Comparison of ENCODE assay signal across 8 cellular contexts in the genomic region with DNA sequence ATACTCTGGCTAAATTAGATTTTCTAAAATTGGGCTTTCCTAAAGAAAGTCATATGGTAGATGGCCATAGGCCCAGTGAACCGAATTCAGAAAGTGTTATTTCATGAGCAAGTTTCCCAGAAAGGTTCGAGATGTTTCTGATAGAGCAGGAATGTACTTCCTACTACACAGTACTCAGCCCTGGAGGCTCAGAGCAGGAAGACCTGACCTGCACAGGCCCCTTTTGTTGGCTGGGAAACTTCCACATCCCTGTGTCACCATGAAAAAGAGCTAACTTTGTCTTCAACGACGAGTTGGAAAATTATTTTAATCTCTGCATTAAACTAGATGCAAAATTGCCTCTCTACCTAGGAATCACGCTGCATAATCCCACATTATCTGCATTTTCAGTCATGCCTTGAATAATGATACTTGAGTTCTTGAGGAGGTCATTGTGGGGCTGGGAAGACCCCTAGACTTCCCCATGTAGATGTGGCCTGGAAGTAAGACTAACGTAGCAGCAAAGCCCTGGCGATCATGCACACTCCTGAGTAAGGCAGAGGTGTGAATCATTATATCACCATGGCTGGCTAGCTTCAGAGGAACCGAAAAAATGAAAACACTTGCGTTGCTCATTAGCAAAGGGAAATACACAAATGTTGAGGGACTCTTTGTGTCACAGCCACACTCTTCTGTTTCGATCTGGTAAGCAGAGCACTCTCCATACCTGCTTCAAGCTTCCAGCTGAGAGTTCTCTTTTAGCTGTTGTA. TPM values are rescaled to one million over a fixed set of nuclear protein-coding genes. Genes with fewer than 3 reads are reported as not detected.
DNase-seq lines count a peak whose midpoint lies in the region; ATAC-seq and TF ChIP-seq lines count a peak whose summit lies in the region.

No MANE protein-coding gene starts in this region.

- H3K4me3 Mint-ChIP-seq in activated CD8-positive, alpha-beta memory T cell treated with anti-CD3 and anti-CD28 coated beads, Interleukin-2, amount 10 ng/mL, durations not matched to agents 7 days and 5 days: peak overlapping the region; percentile 45
- H3K4me3 Mint-ChIP-seq in stimulated activated memory B cell treated with anti-CD40 and anti-IgM and Interleukin-4, amounts not matched to agents 10 μg/mL and 1 μg/mL and 100 μg/mL, for 72 hours: peak overlapping the region; percentile 58

- H3K27me3 Mint-ChIP-seq in activated CD8-positive, alpha-beta memory T cell treated with anti-CD3 and anti-CD28 coated beads, Interleukin-2, amount 10 ng/mL, durations not matched to agents 7 days and 5 days: no peaks in the 10 kb centered on the region
- no peaks in the 10 kb centered on the region for H3K27me3 Mint-ChIP-seq in stimulated activated memory B cell treated with anti-CD40 and anti-IgM and Interleukin-4, amounts not matched to agents 10 μg/mL and 1 μg/mL and 100 μg/mL, for 72 hours

- no peak overlapping the region for H2BK12ac ChIP-seq in neuronal stem cell (ENCODE audit: low read length)

- ATAC-seq in heart left ventricle (peak in 3 of 4 donors; percentile 32 to 62 (median 60)), Right ventricle myocardium superior (ENCODE audit: poor library complexity) (no peak), HG02938 (IDR thresholded peaks at IDR 0.05; ENCODE audit: unreplicated experiment) (peak; percentile 91)
- ATAC-seq in activated CD8-positive, alpha-beta memory T cell treated with anti-CD3 and anti-CD28 coated beads, Interleukin-2, amount 10 ng/mL, durations not matched to agents 7 days and 5 days: peak; percentile 74
- ATAC-seq in stimulated activated memory B cell treated with anti-CD40 and anti-IgM and Interleukin-4, amounts not matched to agents 10 μg/mL and 1 μg/mL and 100 μg/mL, for 72 hours: peak; percentile 91

- peak overlapping the region; percentile 94 for H3K27ac Mint-ChIP-seq in activated CD8-positive, alpha-beta memory T cell treated with anti-CD3 and anti-CD28 coated beads, Interleukin-2, amount 10 ng/mL, durations not matched to agents 7 days and 5 days
- H3K27ac Mint-ChIP-seq in stimulated activated memory B cell treated with anti-CD40 and anti-IgM and Interleukin-4, amounts not matched to agents 10 μg/mL and 1 μg/mL and 100 μg/mL, for 72 hours: peak overlapping the region; percentile 93

- no peak overlapping the region for H2BK15ac ChIP-seq in neuronal stem cell (ENCODE audit: low read length)

- no peak overlapping the region for H2AFZ ChIP-seq in neuronal stem cell (ENCODE audit: low read length)

- H3K4me1 ChIP-seq in heart left ventricle: peaks cover 0 to 45% (median 0%) of the 10 kb centered on the region in 12 donors
- peaks cover 0 to 2% of the 10 kb centered on the region in 2 donors for H3K4me1 ChIP-seq in neuronal stem cell (ENCODE audit: control insufficient read depth in 2 of 2, insufficient read depth in 1 of 2, low read depth in 1 of 2, low read length in 2 of 2)

- WGBS in heart left ventricle, 4 donors: 68 to 80% (median 75%) methylated on average over 10 of the region's 10 CpGs
- no CpG with 5 or more reads among the region's 10 CpGs for WGBS in neuronal stem cell (ENCODE audit: extremely low coverage in 2 of 2, insufficient read length in 2 of 2, insufficient replicate concordance in 1 of 2), 2 donors

- peaks cover 72% of the 10 kb centered on the region for H3K4me1 Mint-ChIP-seq in activated CD8-positive, alpha-beta memory T cell treated with anti-CD3 and anti-CD28 coated beads, Interleukin-2, amount 10 ng/mL, durations not matched to agents 7 days and 5 days
- H3K4me1 Mint-ChIP-seq in stimulated activated memory B cell treated with anti-CD40 and anti-IgM and Interleukin-4, amounts not matched to agents 10 μg/mL and 1 μg/mL and 100 μg/mL, for 72 hours: peaks cover 87% of the 10 kb centered on the region

- no peak overlapping the region for H3K23ac ChIP-seq in neuronal stem cell (ENCODE audit: low read depth, low read length, poor library complexity)

- H4K8ac ChIP-seq in neuronal stem cell (ENCODE audit: low read depth, low read length): no peak overlapping the region

- peak overlapping the region in 1 of 12 donors; percentile 46 for H3K27ac ChIP-seq in heart left ventricle
- H3K27ac ChIP-seq in neuronal stem cell (replicated peaks; ENCODE audit: low read length): no peak overlapping the region

- H3K4ac ChIP-seq in neuronal stem cell (ENCODE audit: low read length): no peak overlapping the region

- no peak overlapping the region for H2BK5ac ChIP-seq in neuronal stem cell (ENCODE audit: low read length)

- no peak overlapping the region for H3K4me3 ChIP-seq in heart left ventricle
- no peak overlapping the region for H3K4me3 ChIP-seq in neuronal stem cell (ENCODE audit: low read length in 2 of 2)

- H3K14ac ChIP-seq in neuronal stem cell (ENCODE audit: low read length): no peak overlapping the region

- H3K9me3 ChIP-seq in heart left ventricle: no peaks in the 10 kb centered on the region
- H3K9me3 ChIP-seq in neuronal stem cell (replicated peaks in 1 of 2; ENCODE audit: control insufficient read depth in 2 of 2, insufficient read depth in 1 of 2, low read depth in 1 of 2, low read length in 2 of 2): peaks cover 0 to 6% of the 10 kb centered on the region in 2 donors

- no peaks in the 10 kb centered on the region for H3K9me3 Mint-ChIP-seq in activated CD8-positive, alpha-beta memory T cell treated with anti-CD3 and anti-CD28 coated beads, Interleukin-2, amount 10 ng/mL, durations not matched to agents 7 days and 5 days (ENCODE audit: low read depth)
- no peaks in the 10 kb centered on the region for H3K9me3 Mint-ChIP-seq in stimulated activated memory B cell treated with anti-CD40 and anti-IgM and Interleukin-4, amounts not matched to agents 10 μg/mL and 1 μg/mL and 100 μg/mL, for 72 hours

- DNase-seq in heart left ventricle: no peak
- DNase-seq in Right ventricle myocardium superior: no peak
- peak; percentile 56 for DNase-seq in activated CD8-positive, alpha-beta memory T cell treated with anti-CD3 and anti-CD28 coated beads, Interleukin-2, amount 10 ng/mL, durations not matched to agents 7 days and 5 days
- DNase-seq in amygdala (lab: John Stamatoyannopoulos, UW): no peak
- DNase-seq in neuronal stem cell (ENCODE audit: low spot score): no peak
- DNase-seq in SW 1271 (lab: John Stamatoyannopoulos, UW): no peak

- H3K27me3 ChIP-seq in heart left ventricle: no peaks in the 10 kb centered on the region
- no peaks in the 10 kb centered on the region for H3K27me3 ChIP-seq in neuronal stem cell (ENCODE audit: control insufficient read depth in 3 of 3, insufficient read depth in 3 of 3, low read depth in 1 of 3, low read length in 3 of 3)

- peaks cover 0 to 6% (median 0%) of the 10 kb centered on the region in 9 donors for H3K36me3 ChIP-seq in heart left ventricle
- H3K36me3 ChIP-seq in neuronal stem cell (replicated peaks in 1 of 2; ENCODE audit: control insufficient read depth in 2 of 2, insufficient read depth in 2 of 2, low read length in 2 of 2): peaks cover 0 to 21% of the 10 kb centered on the region in 2 donors

- no peaks in the 10 kb centered on the region for H3K79me1 ChIP-seq in neuronal stem cell (ENCODE audit: low read depth, low read length)

- intact Hi-C loops in heart left ventricle (cut with DNase I) (no loop called here), Right ventricle myocardium superior (cut with DNase I) (no loop called here)

- no peak overlapping the region for H2AK5ac ChIP-seq in neuronal stem cell (ENCODE audit: low read depth, low read length)

- peaks cover 22% of the 10 kb centered on the region for H3K36me3 Mint-ChIP-seq in activated CD8-positive, alpha-beta memory T cell treated with anti-CD3 and anti-CD28 coated beads, Interleukin-2, amount 10 ng/mL, durations not matched to agents 7 days and 5 days
- H3K36me3 Mint-ChIP-seq in stimulated activated memory B cell treated with anti-CD40 and anti-IgM and Interleukin-4, amounts not matched to agents 10 μg/mL and 1 μg/mL and 100 μg/mL, for 72 hours: peaks cover 17% of the 10 kb centered on the region

- H4K91ac ChIP-seq in neuronal stem cell (ENCODE audit: low read depth, low read length, poor library complexity): no peak overlapping the region

- H3K18ac ChIP-seq in neuronal stem cell (ENCODE audit: low read length): no peak overlapping the region

- no peak for TF ChIP-seq POLR2A in heart left ventricle (IDR thresholded peaks at IDR 0.05)

- no peak overlapping the region for H3K4me2 ChIP-seq in neuronal stem cell (ENCODE audit: insufficient read depth, low read length, poor library complexity, severe bottlenecking)

- no peak for TF ChIP-seq CTCF in heart left ventricle (IDR thresholded peaks at IDR 0.05)

- CTCF ChIA-PET in activated CD8-positive, alpha-beta memory T cell treated with anti-CD3 and anti-CD28 coated beads, Interleukin-2, amount 10 ng/mL, durations not matched to agents 7 days and 5 days (lab: Charles Lee): interaction anchor here (0.7 to 6.9 kb wide), 10 partner anchors 9 to 64 kb away, joined by 3 to 60 read pairs (median 4); no protein-coding TSS in a partner anchor

- H2BK120ac ChIP-seq in neuronal stem cell (ENCODE audit: low read depth, low read length): no peak overlapping the region

- no peak overlapping the region for H3K9ac ChIP-seq in neuronal stem cell (ENCODE audit: low read depth, low read length, poor library complexity)

RNA-seq across cellular contexts. Expression of a gene that starts 47.1 kb away (rescaled TPM):
- total RNA-seq in heart left ventricle (10 to 100 TPM in 1 of 9 donors, 1 to 10 TPM in 8; 2.3 to 16.8 (median 3.6) TPM), Right ventricle myocardium superior (2.7 TPM)
- 1 to 10 TPM; 2.7 to 3.8 TPM for polyA plus RNA-seq in heart left ventricle
- total RNA-seq in activated CD8-positive, alpha-beta memory T cell treated with anti-CD3 and anti-CD28 coated beads, Interleukin-2, amount 10 ng/mL, durations not matched to agents 7 days and 5 days: 10 to 100 TPM; 42.6 to 49.8 TPM
- 48.3 TPM for polyA plus RNA-seq in neuronal stem cell (2013, experiment 1 of 2)
- 46.3 TPM for polyA plus RNA-seq in neuronal stem cell (2013, experiment 2 of 2)
